ENCODE assay signal across 8 cellular contexts in genomic region chr4:36385951-36386561, GRCh38.
DNase-seq lines count a peak whose midpoint lies in the region; ATAC-seq and TF ChIP-seq lines count a peak whose summit lies in the region.

No MANE protein-coding gene starts in this region.

- no peak overlapping the region for H3K4me3 Mint-ChIP-seq in activated naive CD4-positive, alpha-beta T cell treated with anti-CD3 and anti-CD28 coated beads for 36 hours
- no peak overlapping the region for H3K4me3 Mint-ChIP-seq in MCF 10A (ENCODE audit: unreplicated experiment)

- WGBS in mammary epithelial cell (ENCODE audit: low coverage, missing lambda C conversion rate): 49% methylated on average over 5 of the region's 5 CpGs

- no peaks in the 10 kb centered on the region for H3K36me3 ChIP-seq in BE2C
- no peaks in the 10 kb centered on the region for H3K36me3 ChIP-seq in mammary epithelial cell (ENCODE audit: insufficient read depth, low read length)

- H2AFZ ChIP-seq in mammary epithelial cell (ENCODE audit: low read depth, low read length): no peak overlapping the region

- intact Hi-C loops in activated naive CD4-positive, alpha-beta T cell treated with anti-CD3 and anti-CD28 coated beads for 36 hours (cut with micrococcal nuclease): loop anchor here (1.0 to 2.0 kb wide), 4 partner anchors 8 to 100 kb away; no protein-coding TSS in a partner anchor
- intact Hi-C loops in mammary epithelial cell (cut with micrococcal nuclease): no loop called here
- intact Hi-C loops in MCF 10A (cut with micrococcal nuclease): no loop called here

- H3K9ac ChIP-seq in mammary epithelial cell (ENCODE audit: insufficient read depth, low read length): no peak overlapping the region

- no peaks in the 10 kb centered on the region for H4K20me1 ChIP-seq in mammary epithelial cell (ENCODE audit: insufficient read depth, low read length)

- TF ChIP-seq CTCF in BE2C (IDR thresholded peaks at IDR 0.05; ENCODE audit: low read depth, low read length) (no peak), mammary epithelial cell (conservative IDR thresholded peaks at IDR 0.05 in 1 of 2, IDR thresholded peaks at IDR 0.05 in 1 of 2; ENCODE audit: extremely low read depth in 1 of 2, insufficient read depth in 1 of 2, low read depth in 1 of 2, low read length in 2 of 2) (no peak), MCF 10A (IDR thresholded peaks at IDR 0.05; ENCODE audit: unreplicated experiment) (no peak)

- dilution Hi-C loops in mammary epithelial cell (cut with HindIII; ENCODE audit: low sequenced_read_pairs): no loop called here

- peak; percentile 78 for DNase-seq in KBM-7
- DNase-seq in activated naive CD4-positive, alpha-beta T cell treated with anti-CD3 and anti-CD28 coated beads for 36 hours: peak; percentile 51
- no peak for DNase-seq in BE2C
- DNase-seq in mammary epithelial cell: no peak
- no peak for DNase-seq in NCI-H524 (lab: John Stamatoyannopoulos, UW)
- DNase-seq in MCF 10A (ENCODE audit: unreplicated experiment): no peak

- no peak overlapping the region for H3K27ac ChIP-seq in mammary epithelial cell (ENCODE audit: insufficient read depth, low read depth, low read length)

- no peak overlapping the region for H3K4me2 ChIP-seq in mammary epithelial cell (ENCODE audit: insufficient read depth, low read depth, low read length)

- H3K4me1 ChIP-seq in BE2C: no peaks in the 10 kb centered on the region
- no peaks in the 10 kb centered on the region for H3K4me1 ChIP-seq in mammary epithelial cell (ENCODE audit: insufficient read depth, low read length)

- ATAC-seq in GM18508 (IDR thresholded peaks at IDR 0.05; ENCODE audit: insufficient read depth, unreplicated experiment) (peak; percentile 82), GM21619 (IDR thresholded peaks at IDR 0.05; ENCODE audit: unreplicated experiment) (peak; percentile 90)

- BruUV-seq in mammary epithelial cell (replicated peaks; lab: Mats Ljungman, UMichigan): no TSS peak
- no TSS peak for BruUV-seq in MCF 10A (replicated peaks; lab: Mats Ljungman, UMichigan)

- no peaks in the 10 kb centered on the region for H3K27me3 ChIP-seq in BE2C
- H3K27me3 ChIP-seq in mammary epithelial cell (ENCODE audit: insufficient read depth, low read length): no peaks in the 10 kb centered on the region

- peaks cover 26% of the 10 kb centered on the region for H3K4me1 Mint-ChIP-seq in activated naive CD4-positive, alpha-beta T cell treated with anti-CD3 and anti-CD28 coated beads for 36 hours (ENCODE audit: low read depth)
- H3K4me1 Mint-ChIP-seq in MCF 10A (ENCODE audit: insufficient read depth, unreplicated experiment): peaks cover 14% of the 10 kb centered on the region

- H3K9me3 ChIP-seq in BE2C: no peaks in the 10 kb centered on the region
- no peaks in the 10 kb centered on the region for H3K9me3 ChIP-seq in mammary epithelial cell (replicated peaks; ENCODE audit: insufficient read depth, low read length)

- H3K27me3 Mint-ChIP-seq in activated naive CD4-positive, alpha-beta T cell treated with anti-CD3 and anti-CD28 coated beads for 36 hours (ENCODE audit: low read depth): no peaks in the 10 kb centered on the region
- no peaks in the 10 kb centered on the region for H3K27me3 Mint-ChIP-seq in MCF 10A (ENCODE audit: insufficient read depth, unreplicated experiment)

- in situ Hi-C loops in KBM-7 (cut with MboI; ENCODE audit: low pct_unique_long_range_greater_than_20kb, low sequenced_read_pairs): no loop called here
- in situ Hi-C loops in mammary epithelial cell (cut with MboI; ENCODE audit: low sequenced_read_pairs in 2 of 2): no loop called here

- POLR2A ChIA-PET in MCF 10A (lab: Yijun Ruan, JAX): no interaction called here

- peaks cover under 1% of the 10 kb centered on the region for H3K9me3 Mint-ChIP-seq in activated naive CD4-positive, alpha-beta T cell treated with anti-CD3 and anti-CD28 coated beads for 36 hours
- H3K9me3 Mint-ChIP-seq in MCF 10A (ENCODE audit: unreplicated experiment): no peaks in the 10 kb centered on the region

- H3K4me3 ChIP-seq in BE2C (ENCODE audit: low read depth, low read length) (no peak overlapping the region), mammary epithelial cell (replicated peaks in 1 of 3; ENCODE audit: insufficient read depth in 1 of 3, low read depth in 2 of 3, low read length in 3 of 3) (no peak overlapping the region)

- H3K79me2 ChIP-seq in mammary epithelial cell (ENCODE audit: insufficient read depth, low read length): no peaks in the 10 kb centered on the region

- H3K36me3 Mint-ChIP-seq in activated naive CD4-positive, alpha-beta T cell treated with anti-CD3 and anti-CD28 coated beads for 36 hours (ENCODE audit: low read depth): no peaks in the 10 kb centered on the region
- no peaks in the 10 kb centered on the region for H3K36me3 Mint-ChIP-seq in MCF 10A (ENCODE audit: insufficient read depth, unreplicated experiment)

- CTCF ChIA-PET in activated naive CD4-positive, alpha-beta T cell treated with anti-CD3 and anti-CD28 coated beads for 36 hours (lab: Charles Lee): interaction anchor here (0.6 to 2.4 kb wide), 2 partner anchors 13 to 16 kb away, joined by 3 to 23 read pairs; no protein-coding TSS in a partner anchor
- CTCF ChIA-PET in mammary epithelial cell (lab: Charles Lee; ENCODE audit: low non-redundant PET): interaction anchor here (0.6 kb wide), 1 partner anchor 327 kb away, joined by 3 read pairs; no protein-coding TSS in a partner anchor
- CTCF ChIA-PET in MCF 10A (lab: Yijun Ruan, JAX): interaction anchor here (0.7 kb wide), 1 partner anchor 1179 kb away, joined by 3 read pairs; no protein-coding TSS in a partner anchor

- H3K27ac Mint-ChIP-seq in activated naive CD4-positive, alpha-beta T cell treated with anti-CD3 and anti-CD28 coated beads for 36 hours: peak overlapping the region; percentile 60
- H3K27ac Mint-ChIP-seq in MCF 10A (ENCODE audit: low read depth, unreplicated experiment): no peak overlapping the region

Comparison
In these comparisons a context has a peak if more than half of its experiments do, and no peak if none do; other contexts are left out.
1. DNase-seq: peak in KBM-7 (single experiment) and activated naive CD4-positive, alpha-beta T cell treated with anti-CD3 and anti-CD28 coated beads for 36 hours (single experiment); none in BE2C (single experiment), mammary epithelial cell (single experiment), NCI-H524 (0 of 2) and MCF 10A (single experiment).